Comparison of ENCODE assay signal across 1 cellular context in the genomic region with DNA sequence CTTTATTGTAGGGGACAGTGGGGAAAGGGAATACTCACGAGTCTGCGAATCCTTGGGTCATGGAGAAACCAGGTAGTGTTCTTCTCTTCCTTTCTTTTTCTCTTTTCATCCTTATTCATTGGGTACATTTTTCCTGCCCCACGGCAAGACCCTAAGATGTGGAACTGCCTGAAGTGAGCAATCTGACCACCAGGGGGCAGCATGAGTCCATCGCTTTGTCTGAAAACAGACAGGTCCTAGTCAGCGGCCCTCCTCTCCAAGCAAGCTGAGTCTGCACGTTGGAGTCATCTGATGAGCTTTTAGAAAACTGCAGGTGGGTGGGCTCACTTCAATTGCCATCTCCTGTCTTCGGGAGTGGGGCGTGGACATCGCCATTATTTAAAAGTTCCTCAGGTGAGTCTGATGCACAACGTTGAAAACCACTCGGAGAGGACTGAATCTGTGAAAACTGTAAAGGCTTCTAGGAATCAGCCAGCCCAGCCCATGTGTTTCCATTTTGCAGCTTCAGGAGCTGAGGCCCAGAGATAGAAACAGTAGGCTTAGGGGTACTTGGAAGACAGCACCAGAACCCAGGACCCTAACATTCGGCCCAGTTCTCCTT.
TF ChIP-seq lines count a peak whose summit lies in the region.

No MANE protein-coding gene starts in this region.

TF ChIP-seq in HepG2, 621 proteins besides CTCF, POLR2A, EP300 and RAD21 (continued from another document):
- no peak for TF ChIP-seq NONO (IDR thresholded peaks at IDR 0.05)
- no peak for TF ChIP-seq NONO (CRISPR knock-in tag; conservative IDR thresholded peaks at IDR 0.05)
- 0 out of 2 replicates have a peak, but pooled peaks have one; percentile 32 for TF ChIP-seq FOXO1 (CRISPR knock-in tag; IDR thresholded peaks at IDR 0.05)
- peak; percentile 74; the same call in 1 of the 2 replicates for TF ChIP-seq SMC3 (IDR thresholded peaks at IDR 0.05; ENCODE audit: low read length)
- peak in 1 of 2 experiments; percentile 17; a peak in 1 of 4 replicates for TF ChIP-seq MAFK (conservative IDR thresholded peaks at IDR 0.05 in 1 of 2, IDR thresholded peaks at IDR 0.05 in 1 of 2; ENCODE audit: low read length in 2 of 2)
- TF ChIP-seq, protein P1, sequence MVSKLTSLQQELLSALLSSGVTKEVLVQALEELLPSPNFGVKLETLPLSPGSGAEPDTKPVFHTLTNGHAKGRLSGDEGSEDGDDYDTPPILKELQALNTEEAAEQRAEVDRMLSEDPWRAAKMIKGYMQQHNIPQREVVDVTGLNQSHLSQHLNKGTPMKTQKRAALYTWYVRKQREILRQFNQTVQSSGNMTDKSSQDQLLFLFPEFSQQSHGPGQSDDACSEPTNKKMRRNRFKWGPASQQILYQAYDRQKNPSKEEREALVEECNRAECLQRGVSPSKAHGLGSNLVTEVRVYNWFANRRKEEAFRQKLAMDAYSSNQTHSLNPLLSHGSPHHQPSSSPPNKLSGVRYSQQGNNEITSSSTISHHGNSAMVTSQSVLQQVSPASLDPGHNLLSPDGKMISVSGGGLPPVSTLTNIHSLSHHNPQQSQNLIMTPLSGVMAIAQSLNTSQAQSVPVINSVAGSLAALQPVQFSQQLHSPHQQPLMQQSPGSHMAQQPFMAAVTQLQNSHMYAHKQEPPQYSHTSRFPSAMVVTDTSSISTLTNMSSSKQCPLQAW (CRISPR knock-in tag; IDR thresholded peaks at IDR 0.05): 0 out of 2 replicates have a peak, but pooled peaks have one; percentile 25
- 0 out of 2 replicates have a peak, but pooled peaks have one; percentile 4 for TF ChIP-seq MAFF (IDR thresholded peaks at IDR 0.05; ENCODE audit: low read depth, low read length)
